Comparison of ENCODE assay signal across 2 cellular contexts in the genomic region with DNA sequence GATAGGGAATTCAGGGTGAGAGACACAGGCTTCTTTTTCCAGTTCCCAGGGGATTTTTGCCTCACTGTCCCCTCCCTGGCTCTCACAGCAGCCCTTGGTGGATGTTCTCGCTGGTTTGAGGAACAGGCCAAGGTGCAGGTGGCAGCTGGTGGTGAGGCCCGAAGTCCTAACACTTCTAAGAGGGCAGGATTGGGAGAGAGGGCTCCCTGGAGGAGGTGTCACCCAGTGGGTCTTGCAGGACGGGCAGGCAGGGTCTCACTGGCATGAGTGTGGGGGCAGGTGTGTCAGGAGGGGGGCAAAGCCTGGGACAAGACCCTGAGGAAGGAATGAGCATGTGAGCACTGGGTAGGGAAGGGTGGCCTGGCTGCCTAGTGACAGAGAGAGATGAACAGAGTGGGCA.
TF ChIP-seq lines count a peak whose summit lies in the region.

No MANE protein-coding gene starts in this region.

TF ChIP-seq in IMR-90, 13 proteins besides CTCF, POLR2A, EP300 and RAD21:
- TF ChIP-seq, protein P1, sequence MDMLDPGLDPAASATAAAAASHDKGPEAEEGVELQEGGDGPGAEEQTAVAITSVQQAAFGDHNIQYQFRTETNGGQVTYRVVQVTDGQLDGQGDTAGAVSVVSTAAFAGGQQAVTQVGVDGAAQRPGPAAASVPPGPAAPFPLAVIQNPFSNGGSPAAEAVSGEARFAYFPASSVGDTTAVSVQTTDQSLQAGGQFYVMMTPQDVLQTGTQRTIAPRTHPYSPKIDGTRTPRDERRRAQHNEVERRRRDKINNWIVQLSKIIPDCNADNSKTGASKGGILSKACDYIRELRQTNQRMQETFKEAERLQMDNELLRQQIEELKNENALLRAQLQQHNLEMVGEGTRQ (IDR thresholded peaks at IDR 0.05; ENCODE audit: low read depth, low read length) = no peak
- no peak for TF ChIP-seq NFE2L2 (IDR thresholded peaks at IDR 0.05; ENCODE audit: low read depth, low read length)
- no peak for TF ChIP-seq RFX5 (IDR thresholded peaks at IDR 0.05; ENCODE audit: low read depth, low read length)
- no peak for TF ChIP-seq SMC3 (IDR thresholded peaks at IDR 0.05; ENCODE audit: low read depth, low read length)
- TF ChIP-seq, protein P2, sequence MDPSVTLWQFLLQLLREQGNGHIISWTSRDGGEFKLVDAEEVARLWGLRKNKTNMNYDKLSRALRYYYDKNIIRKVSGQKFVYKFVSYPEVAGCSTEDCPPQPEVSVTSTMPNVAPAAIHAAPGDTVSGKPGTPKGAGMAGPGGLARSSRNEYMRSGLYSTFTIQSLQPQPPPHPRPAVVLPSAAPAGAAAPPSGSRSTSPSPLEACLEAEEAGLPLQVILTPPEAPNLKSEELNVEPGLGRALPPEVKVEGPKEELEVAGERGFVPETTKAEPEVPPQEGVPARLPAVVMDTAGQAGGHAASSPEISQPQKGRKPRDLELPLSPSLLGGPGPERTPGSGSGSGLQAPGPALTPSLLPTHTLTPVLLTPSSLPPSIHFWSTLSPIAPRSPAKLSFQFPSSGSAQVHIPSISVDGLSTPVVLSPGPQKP (IDR thresholded peaks at IDR 0.05; ENCODE audit: borderline replicate concordance, low read depth, low read length) = no peak
- TF ChIP-seq MAFK (IDR thresholded peaks at IDR 0.05; ENCODE audit: low read depth, low read length) = no peak
- no peak for TF ChIP-seq FOS (IDR thresholded peaks at IDR 0.05; ENCODE audit: low read depth, low read length)
- TF ChIP-seq MXI1 (IDR thresholded peaks at IDR 0.05; ENCODE audit: borderline replicate concordance, low read depth, low read length) = no peak
- no peak for TF ChIP-seq BHLHE40 (IDR thresholded peaks at IDR 0.05; ENCODE audit: low read depth, low read length)
- no peak for TF ChIP-seq RCOR1 (IDR thresholded peaks at IDR 0.05; ENCODE audit: insufficient replicate concordance, low read length)
TF ChIP-seq in IMR-90: peak in this region for 0.

TF ChIP-seq in GM12878, 131 proteins besides CTCF, POLR2A, EP300 and RAD21:
- TF ChIP-seq IKZF1 (conservative IDR thresholded peaks at IDR 0.05) = no peak
- TF ChIP-seq, protein P3, sequence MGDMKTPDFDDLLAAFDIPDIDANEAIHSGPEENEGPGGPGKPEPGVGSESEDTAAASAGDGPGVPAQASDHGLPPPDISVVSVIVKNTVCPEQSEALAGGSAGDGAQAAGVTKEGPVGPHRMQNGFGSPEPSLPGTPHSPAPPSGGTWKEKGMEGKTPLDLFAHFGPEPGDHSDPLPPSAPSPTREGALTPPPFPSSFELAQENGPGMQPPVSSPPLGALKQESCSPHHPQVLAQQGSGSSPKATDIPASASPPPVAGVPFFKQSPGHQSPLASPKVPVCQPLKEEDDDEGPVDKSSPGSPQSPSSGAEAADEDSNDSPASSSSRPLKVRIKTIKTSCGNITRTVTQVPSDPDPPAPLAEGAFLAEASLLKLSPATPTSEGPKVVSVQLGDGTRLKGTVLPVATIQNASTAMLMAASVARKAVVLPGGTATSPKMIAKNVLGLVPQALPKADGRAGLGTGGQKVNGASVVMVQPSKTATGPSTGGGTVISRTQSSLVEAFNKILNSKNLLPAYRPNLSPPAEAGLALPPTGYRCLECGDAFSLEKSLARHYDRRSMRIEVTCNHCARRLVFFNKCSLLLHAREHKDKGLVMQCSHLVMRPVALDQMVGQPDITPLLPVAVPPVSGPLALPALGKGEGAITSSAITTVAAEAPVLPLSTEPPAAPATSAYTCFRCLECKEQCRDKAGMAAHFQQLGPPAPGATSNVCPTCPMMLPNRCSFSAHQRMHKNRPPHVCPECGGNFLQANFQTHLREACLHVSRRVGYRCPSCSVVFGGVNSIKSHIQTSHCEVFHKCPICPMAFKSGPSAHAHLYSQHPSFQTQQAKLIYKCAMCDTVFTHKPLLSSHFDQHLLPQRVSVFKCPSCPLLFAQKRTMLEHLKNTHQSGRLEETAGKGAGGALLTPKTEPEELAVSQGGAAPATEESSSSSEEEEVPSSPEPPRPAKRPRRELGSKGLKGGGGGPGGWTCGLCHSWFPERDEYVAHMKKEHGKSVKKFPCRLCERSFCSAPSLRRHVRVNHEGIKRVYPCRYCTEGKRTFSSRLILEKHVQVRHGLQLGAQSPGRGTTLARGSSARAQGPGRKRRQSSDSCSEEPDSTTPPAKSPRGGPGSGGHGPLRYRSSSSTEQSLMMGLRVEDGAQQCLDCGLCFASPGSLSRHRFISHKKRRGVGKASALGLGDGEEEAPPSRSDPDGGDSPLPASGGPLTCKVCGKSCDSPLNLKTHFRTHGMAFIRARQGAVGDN (IDR thresholded peaks at IDR 0.05) = 0 out of 2 replicates have a peak, but pooled peaks have one; percentile 15
